Comparison of ENCODE assay signal across 10 cellular contexts in the genomic region with DNA sequence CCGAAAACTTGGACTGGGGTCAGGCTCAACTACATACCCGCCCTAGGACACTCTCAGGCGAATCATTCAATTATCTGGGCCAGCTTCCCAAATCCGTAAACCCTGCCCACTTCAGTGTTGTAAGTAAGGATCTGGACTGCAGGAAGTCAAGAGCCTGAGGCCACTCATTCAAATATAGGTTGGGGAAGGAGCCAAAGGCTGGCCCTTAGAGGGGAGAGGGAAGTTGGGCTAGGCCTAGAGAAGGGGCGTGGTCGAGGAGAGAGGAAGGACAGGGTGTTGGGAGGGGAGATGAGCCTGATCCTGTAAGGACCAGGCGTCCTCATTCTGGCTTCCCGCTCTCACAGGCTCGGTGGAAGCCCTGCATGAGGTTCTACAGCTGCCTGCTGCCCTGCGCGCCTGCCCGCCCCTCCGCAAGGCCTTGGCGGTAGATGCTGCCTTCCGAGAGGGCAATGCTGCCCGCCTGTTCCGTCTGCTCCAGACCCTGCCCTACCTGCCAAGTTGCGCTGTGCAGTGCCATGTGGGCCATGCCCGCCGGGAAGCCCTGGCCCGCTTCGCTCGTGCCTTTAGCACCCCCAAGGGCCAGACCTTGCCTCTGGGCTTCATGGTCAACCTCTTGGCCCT. TPM values are rescaled to one million over a fixed set of nuclear protein-coding genes. Genes with fewer than 3 reads are reported as not detected.
DNase-seq lines count a peak whose midpoint lies in the region; ATAC-seq and TF ChIP-seq lines count a peak whose summit lies in the region.
"Had no signal": no experiment of that assay in that cellular context is flagged by ENCODE, and none has a peak within 500 bp of the region (broad histone marks: within the 10 kb centered on the region; RNA-seq: fewer than 3 reads in every experiment).

No MANE protein-coding gene starts in this region.

- H3K4me3 ChIP-seq in LNCaP clone FGC (ENCODE audit: low read depth, low read length): no peak overlapping the region
- H3K4me3 ChIP-seq: HAP-1 had no signal

- peak overlapping the region in 2 of 5 experiments; percentile 27 to 59 for H3K27ac Mint-ChIP-seq in brain
- peak overlapping the region; percentile 6 for H3K27ac Mint-ChIP-seq in memory B cell

- H3K9me3 Mint-ChIP-seq in brain (no peaks in the 10 kb centered on the region), memory B cell (no peaks in the 10 kb centered on the region)

- peak; percentile 68 for DNase-seq in AG20443 (ENCODE audit: low spot score)
- peak; percentile 13 for DNase-seq in LNCaP clone FGC (ENCODE audit: low read depth)
- DNase-seq in memory B cell (ENCODE audit: low spot score in 2 of 2): no peak
- DNase-seq in DMS153 (lab: John Stamatoyannopoulos, UW): no peak
- DNase-seq: activated gamma-delta T cell treated with Interleukin-2 at 50 U/mL for 16 hours had no signal

- no peak for ATAC-seq in memory B cell (ENCODE audit: low read depth)
- ATAC-seq in GM18907 (IDR thresholded peaks at IDR 0.05; ENCODE audit: unreplicated experiment): no peak
- ATAC-seq in GM18909 (IDR thresholded peaks at IDR 0.05; ENCODE audit: poor library complexity, unreplicated experiment): no peak
- no peak for ATAC-seq in HG03045 (IDR thresholded peaks at IDR 0.05; ENCODE audit: unreplicated experiment)

- H3K4me1 Mint-ChIP-seq in brain (peaks cover 33% of the 10 kb centered on the region), memory B cell (peaks cover 16% of the 10 kb centered on the region)

- H3K36me3 Mint-ChIP-seq in brain: peaks cover 14% of the 10 kb centered on the region
- peaks cover 4% of the 10 kb centered on the region for H3K36me3 Mint-ChIP-seq in memory B cell

- H3K4me3 Mint-ChIP-seq in brain (peak overlapping the region in 3 of 5 experiments; percentile 36 to 53 (median 41)), memory B cell (no peak overlapping the region)

- no peak for TF ChIP-seq CTCF in LNCaP clone FGC (IDR thresholded peaks at IDR 0.05; ENCODE audit: control insufficient read depth, extremely low read depth, insufficient read depth)
- no peak for TF ChIP-seq CTCF in brain (conservative IDR thresholded peaks at IDR 0.05)

- H3K27me3 Mint-ChIP-seq in brain: peaks cover 10% of the 10 kb centered on the region
- H3K27me3 Mint-ChIP-seq in memory B cell: peaks cover 2% of the 10 kb centered on the region

RNA-seq across cellular contexts. Expression of a gene that starts 3.0 kb away (rescaled TPM):
- 44.9 TPM for polyA plus RNA-seq in brain (ENCODE audit: insufficient read depth, low read depth, low replicate concordance)

RNA-seq across cellular contexts. Expression of a gene that starts 14.4 kb away (rescaled TPM):
- polyA plus RNA-seq in brain (ENCODE audit: insufficient read depth, low read depth, low replicate concordance): 24.0 TPM

RNA-seq across cellular contexts. Expression of a gene that starts 16.8 kb away (rescaled TPM):
- polyA plus RNA-seq in brain (ENCODE audit: insufficient read depth, low read depth, low replicate concordance): 87.0 TPM

RNA-seq across cellular contexts. Expression of a gene that starts 30.0 kb away (rescaled TPM):
- 209 TPM for polyA plus RNA-seq in brain (ENCODE audit: insufficient read depth, low read depth, low replicate concordance)

RNA-seq across cellular contexts. Expression of a gene that starts 39.8 kb away (rescaled TPM):
- polyA plus RNA-seq in brain (ENCODE audit: insufficient read depth, low read depth, low replicate concordance): 68.3 TPM

Comparison
In these comparisons a context has a peak if more than half of its experiments do, and no peak if none do; other contexts are left out.
1. DNase-seq: peak in AG20443 (single experiment) and LNCaP clone FGC (single experiment); none in memory B cell (0 of 2) and DMS153 (single experiment).